19 cellular contexts compared by ENCODE assay signal in genomic region chr1:198444792-198445191, GRCh38.
DNase-seq lines count a peak whose midpoint lies in the region; FAIRE-seq and TF ChIP-seq lines count a peak whose summit lies in the region.
"Had no signal": no experiment of that assay in that cellular context is flagged by ENCODE, and none has a peak within 500 bp of the region (broad histone marks: within the 10 kb centered on the region; RNA-seq: fewer than 3 reads in every experiment).

No MANE protein-coding gene starts in this region.

- DNase-seq in AG20443 (ENCODE audit: low spot score) (peak; percentile 28), MG63 (peak; percentile 18), endothelial cell of umbilical vein (ENCODE audit: low read depth, low spot score) (peak; percentile 92), non-pigmented ciliary epithelial cell (ENCODE audit: low read depth) (peak; percentile 52), MV-4-11 (lab: John Stamatoyannopoulos, UW) (no peak), stomach (no peak), Caco-2 (no peak), DMS114 treated with DMSO at 0.1 percent for 48 hours (lab: John Stamatoyannopoulos, UW; ENCODE audit: unreplicated experiment) (no peak)
- DNase-seq: activated CD4-positive, alpha-beta T cell treated with anti-CD3 and anti-CD28 coated beads, Interleukin-2, amount 50 U/mL, for 48 hours; adrenal gland; DMS79 treated with DMSO at 0.1 percent for 48 hours; esophagus squamous epithelium; NCI-H2029; NCI-H748 treated with DMSO at 0.1 percent for 48 hours; psoas muscle had no signal

- H3K36me3 ChIP-seq in MG63 (no peaks in the 10 kb centered on the region), endothelial cell of umbilical vein (ENCODE audit: control insufficient read depth in 2 of 2, extremely low read depth in 1 of 2, insufficient read depth in 2 of 2, low read length in 2 of 2) (no peaks in the 10 kb centered on the region), stomach (no peaks in the 10 kb centered on the region), Caco-2 (ENCODE audit: control insufficient read depth, insufficient read depth, low read length) (no peaks in the 10 kb centered on the region)
- H3K36me3 ChIP-seq: adrenal gland, BLaER1, esophagus squamous epithelium had no signal

- H3K4me3 ChIP-seq in MG63: no peak overlapping the region
- H3K4me3 ChIP-seq in endothelial cell of umbilical vein (replicated peaks in 1 of 3; ENCODE audit: insufficient read depth in 1 of 3, low read depth in 1 of 3, low read length in 3 of 3): no peak overlapping the region
- no peak overlapping the region for H3K4me3 ChIP-seq in stomach
- no peak overlapping the region for H3K4me3 ChIP-seq in Caco-2 (ENCODE audit: low read depth, low read length)
- H3K4me3 ChIP-seq: adrenal gland, BLaER1, coronary artery, esophagus squamous epithelium, GM23338, psoas muscle had no signal

- H3K9me3 Mint-ChIP-seq in Caco-2 (ENCODE audit: unreplicated experiment): no peaks in the 10 kb centered on the region
- H3K9me3 Mint-ChIP-seq: activated T-helper 1 cell treated with anti-CD3 and anti-CD28 coated beads, Interleukin-12 subunit alpha, Interleukin-12 subunit beta, Interleukin-2, Interleukin-4 antibody, amounts not matched to agents 30 ng/mL and 10 ng/mL and 1 ng/mL, durations not matched to agents 14 hours and 24 hours and 36 hours; GM23338 had no signal

- H3K4me2 ChIP-seq in endothelial cell of umbilical vein (ENCODE audit: insufficient read depth, low read length): peak overlapping the region; percentile 43
- H3K4me2 ChIP-seq: BLaER1, GM23338 had no signal

- dilution Hi-C loops in endothelial cell of umbilical vein (cut with MboI; ENCODE audit: extremely low pct_ligation_motif_present, low sequenced_read_pairs): no loop called here

- H3K9me1 ChIP-seq in endothelial cell of umbilical vein (replicated peaks; ENCODE audit: control insufficient read depth, extremely low read depth, insufficient read depth, low read length): no peaks in the 10 kb centered on the region

- BruUV-seq in endothelial cell of umbilical vein (replicated peaks; lab: Mats Ljungman, UMichigan) (no TSS peak), Caco-2 (replicated peaks; lab: Mats Ljungman, UMichigan) (no TSS peak)

- intact Hi-C loops in endothelial cell of umbilical vein (cut with micrococcal nuclease): loop anchor here (2.0 to 10.0 kb wide), 4 partner anchors 20 to 830 kb away; no protein-coding TSS in a partner anchor
- intact Hi-C loops in stomach (cut with DNase I; ENCODE audit: low total_unique reads): no loop called here
- intact Hi-C loops in Caco-2 (cut with micrococcal nuclease; ENCODE audit: unreplicated experiment): no loop called here

- no peaks in the 10 kb centered on the region for H4K20me1 ChIP-seq in endothelial cell of umbilical vein (replicated peaks; ENCODE audit: control insufficient read depth, extremely low read depth, insufficient read depth, low read length)
- H4K20me1 ChIP-seq: BLaER1 had no signal

- FAIRE-seq in endothelial cell of umbilical vein (lab: Jason Lieb, UNC): peak; percentile 56

- peaks cover 2% of the 10 kb centered on the region; the same call in 1 of the 2 replicates for H3K9me3 ChIP-seq in MG63
- no peaks in the 10 kb centered on the region for H3K9me3 ChIP-seq in endothelial cell of umbilical vein (replicated peaks; ENCODE audit: control insufficient read depth, insufficient read depth, low read length)
- H3K9me3 ChIP-seq in stomach: no peaks in the 10 kb centered on the region
- no peaks in the 10 kb centered on the region for H3K9me3 ChIP-seq in Caco-2
- H3K9me3 ChIP-seq: adrenal gland, BLaER1, esophagus squamous epithelium, psoas muscle had no signal

- peak overlapping the region; percentile 41 for H3K9ac ChIP-seq in endothelial cell of umbilical vein (replicated peaks; ENCODE audit: extremely low read depth, insufficient read depth, low read length)
- H3K9ac ChIP-seq: BLaER1 had no signal

- POLR2A ChIA-PET in endothelial cell of umbilical vein (lab: Charles Lee) (no interaction called here), Caco-2 (lab: Charles Lee) (no interaction called here)

- H3K79me2 ChIP-seq in endothelial cell of umbilical vein (ENCODE audit: control insufficient read depth, insufficient read depth, low read length): no peaks in the 10 kb centered on the region

- H3K27ac ChIP-seq in endothelial cell of umbilical vein (ENCODE audit: insufficient read depth, low read depth, low read length): peak overlapping the region; percentile 76
- no peak overlapping the region for H3K27ac ChIP-seq in stomach
- H3K27ac ChIP-seq: adrenal gland, BLaER1, coronary artery, psoas muscle had no signal

- no peak for TF ChIP-seq EP300 in stomach (IDR thresholded peaks at IDR 0.05)

- no peaks in the 10 kb centered on the region for H3K4me1 Mint-ChIP-seq in Caco-2 (ENCODE audit: low read depth, unreplicated experiment)
- H3K4me1 Mint-ChIP-seq: GM23338 had no signal

- peaks cover 49% of the 10 kb centered on the region for H3K4me1 ChIP-seq in endothelial cell of umbilical vein (ENCODE audit: control insufficient read depth, extremely low read depth, insufficient read depth, low read length)
- H3K4me1 ChIP-seq in stomach: no peaks in the 10 kb centered on the region
- peaks cover 3% of the 10 kb centered on the region; the same call in 1 of the 2 replicates for H3K4me1 ChIP-seq in Caco-2
- H3K4me1 ChIP-seq: BLaER1, psoas muscle had no signal

- H3K27me3 ChIP-seq in MG63 (no peaks in the 10 kb centered on the region), endothelial cell of umbilical vein (ENCODE audit: control insufficient read depth in 2 of 2, insufficient read depth in 2 of 2, low read length in 2 of 2) (no peaks in the 10 kb centered on the region), stomach (no peaks in the 10 kb centered on the region), Caco-2 (replicated peaks; ENCODE audit: control insufficient read depth, insufficient read depth, low read length) (no peaks in the 10 kb centered on the region)
- H3K27me3 ChIP-seq: adrenal gland, BLaER1, esophagus squamous epithelium had no signal

- TF ChIP-seq POLR2A in endothelial cell of umbilical vein (IDR thresholded peaks at IDR 0.05; ENCODE audit: low read depth, low read length) (peak; percentile 33), stomach (IDR thresholded peaks at IDR 0.05) (no peak)

- TF ChIP-seq CTCF in endothelial cell of umbilical vein (IDR thresholded peaks at IDR 0.05; ENCODE audit: extremely low read depth in 1 of 2, insufficient read depth in 1 of 2, low read depth in 1 of 2, low read length in 2 of 2): no peak
- TF ChIP-seq CTCF in stomach (IDR thresholded peaks at IDR 0.05): no peak
- TF ChIP-seq CTCF in Caco-2 (IDR thresholded peaks at IDR 0.05; ENCODE audit: insufficient read depth in 1 of 2, low read depth in 1 of 2, low read length in 1 of 2, severe bottlenecking in 1 of 2, unreplicated experiment in 1 of 2): no peak

- CTCF ChIA-PET in endothelial cell of umbilical vein (lab: Charles Lee): interaction anchor here (0.9 to 1.3 kb wide), 2 partner anchors 10 to 288 kb away, joined by 3 to 4 read pairs; no protein-coding TSS in a partner anchor
- CTCF ChIA-PET in Caco-2 (lab: Charles Lee): no interaction called here

- WGBS in stomach, 5 donors: 16 to 33% (median 31%) methylated on average over 1 of the region's 1 CpG

- no peaks in the 10 kb centered on the region for H3K36me3 Mint-ChIP-seq in Caco-2 (ENCODE audit: insufficient read depth, unreplicated experiment)

- no peak overlapping the region for H3K27ac Mint-ChIP-seq in Caco-2 (ENCODE audit: unreplicated experiment)
- H3K27ac Mint-ChIP-seq: activated T-helper 1 cell treated with anti-CD3 and anti-CD28 coated beads, Interleukin-12 subunit alpha, Interleukin-12 subunit beta, Interleukin-2, Interleukin-4 antibody, amounts not matched to agents 30 ng/mL and 10 ng/mL and 1 ng/mL, durations not matched to agents 14 hours and 24 hours and 36 hours; GM23338 had no signal

- no peaks in the 10 kb centered on the region for H3K27me3 Mint-ChIP-seq in Caco-2 (ENCODE audit: insufficient read depth, unreplicated experiment)

- H2AFZ ChIP-seq in endothelial cell of umbilical vein (ENCODE audit: low read depth, low read length): no peak overlapping the region
- H2AFZ ChIP-seq: GM23338 had no signal

- no peak overlapping the region for H3K4me3 Mint-ChIP-seq in Caco-2 (ENCODE audit: unreplicated experiment)
- H3K4me3 Mint-ChIP-seq: activated T-helper 1 cell treated with anti-CD3 and anti-CD28 coated beads, Interleukin-12 subunit alpha, Interleukin-12 subunit beta, Interleukin-2, Interleukin-4 antibody, amounts not matched to agents 30 ng/mL and 10 ng/mL and 1 ng/mL, durations not matched to agents 14 hours and 24 hours and 36 hours; GM23338 had no signal

TF ChIP-seq in endothelial cell of umbilical vein, 7 proteins besides CTCF, POLR2A, EP300 and RAD21:
- TF ChIP-seq MYC (IDR thresholded peaks at IDR 0.05; ENCODE audit: low read depth, low read length) (no peak), GATA2 (IDR thresholded peaks at IDR 0.05; ENCODE audit: insufficient read depth, insufficient read length, low read depth, low read length) (peak; percentile 53), EZH2 (IDR thresholded peaks at IDR 0.05; ENCODE audit: borderline replicate concordance, low read depth, low read length, severe bottlenecking) (no peak), POLR2AphosphoS5 (IDR thresholded peaks at IDR 0.05; ENCODE audit: insufficient read depth, low read depth, low read length) (peak; percentile 29), FOS (IDR thresholded peaks at IDR 0.05; ENCODE audit: borderline replicate concordance, insufficient read depth, low read length) (no peak), JUN (IDR thresholded peaks at IDR 0.05; ENCODE audit: borderline replicate concordance, insufficient read depth, insufficient read length, low read depth) (peak; percentile 66)
- TF ChIP-seq, protein P1, sequence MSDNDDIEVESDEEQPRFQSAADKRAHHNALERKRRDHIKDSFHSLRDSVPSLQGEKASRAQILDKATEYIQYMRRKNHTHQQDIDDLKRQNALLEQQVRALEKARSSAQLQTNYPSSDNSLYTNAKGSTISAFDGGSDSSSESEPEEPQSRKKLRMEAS (IDR thresholded peaks at IDR 0.05; ENCODE audit: insufficient read depth, insufficient read length): no peak

Comparison
In these comparisons a context has a peak if more than half of its experiments do, and no peak if none do; other contexts are left out.
1. DNase-seq: peak in AG20443 (single experiment), MG63 (single experiment), endothelial cell of umbilical vein (single experiment) and non-pigmented ciliary epithelial cell (single experiment); none in MV-4-11 (single experiment), stomach (single experiment), Caco-2 (0 of 2) and DMS114 treated with DMSO at 0.1 percent for 48 hours (single experiment).